9 cellular contexts compared by ENCODE assay signal in genomic region chr1:62784509-62785365, GRCh38. TPM values are rescaled to one million over a fixed set of nuclear protein-coding genes. Genes with fewer than 3 reads are reported as not detected.
A peak's percentile ranks its signal among the peaks of the same experiment; 100 is the strongest.
DNase-seq lines count a peak whose midpoint lies in the region; ATAC-seq and TF ChIP-seq lines count a peak whose summit lies in the region.
"Had no signal": no experiment of that assay in that cellular context is flagged by ENCODE, and none has a peak within 500 bp of the region (broad histone marks: within the 10 kb centered on the region; RNA-seq: fewer than 3 reads in every experiment).

No MANE protein-coding gene starts in this region.

- ATAC-seq in CD4-positive, CD25-positive, alpha-beta regulatory T cell (ENCODE audit: low read depth in 2 of 2): peak in 1 of 2 donors; percentile 1
- ATAC-seq in GM19025 (IDR thresholded peaks at IDR 0.05; ENCODE audit: low read depth, unreplicated experiment): peak; percentile 17
- ATAC-seq in HG03159 (IDR thresholded peaks at IDR 0.05; ENCODE audit: unreplicated experiment): peak; percentile 21

- H2AFZ ChIP-seq in SK-N-SH (ENCODE audit: low read depth): peak overlapping the region; percentile 99

- H3K4me1 Mint-ChIP-seq in CD4-positive, CD25-positive, alpha-beta regulatory T cell: peaks cover 4 to 18% (median 14%) of the 10 kb centered on the region in 4 donors

- H3K9me2 ChIP-seq in SK-N-SH: no peaks in the 10 kb centered on the region

- POLR2A ChIA-PET in SK-N-SH (lab: Yijun Ruan, JAX): no interaction called here

- TF ChIP-seq CTCF in SK-N-SH (IDR thresholded peaks at IDR 0.05): no peak

- peaks cover 9% of the 10 kb centered on the region for H3K27me3 Mint-ChIP-seq in CD4-positive, CD25-positive, alpha-beta regulatory T cell

- no peaks in the 10 kb centered on the region for H3K36me3 Mint-ChIP-seq in CD4-positive, CD25-positive, alpha-beta regulatory T cell
- H3K36me3 Mint-ChIP-seq: natural killer cell treated with Interleukin-12 subunit alpha and Interleukin-12 subunit beta and Interleukin-15 and Interleukin-18, amount 100 ng/mL, for 72 hours had no signal

- TF ChIP-seq EP300 in SK-N-SH (IDR thresholded peaks at IDR 0.05; ENCODE audit: borderline replicate concordance in 1 of 2, low read depth in 1 of 2, low read length in 1 of 2): no peak

- DNase-seq in CD4-positive, CD25-positive, alpha-beta regulatory T cell: peak in 2 of 3 donors; percentile 4 to 12
- DNase-seq in SK-N-SH (peak; percentile 49), glomerular endothelial cell (ENCODE audit: extremely low read depth, low read depth, low spot score) (peak; percentile 20), skeletal muscle cell (ENCODE audit: low read depth) (no peak), NCI-H1436 (lab: John Stamatoyannopoulos, UW) (no peak), AG08396 (ENCODE audit: low spot score) (no peak)

- peak overlapping the region; percentile 81 for H3K9ac ChIP-seq in SK-N-SH

- peak overlapping the region; percentile 97 for H3K4me3 ChIP-seq in CD4-positive, CD25-positive, alpha-beta regulatory T cell (ENCODE audit: low read depth, low read length)
- peak overlapping the region; percentile 73 to 76 for H3K4me3 ChIP-seq in SK-N-SH (ENCODE audit: low read depth in 2 of 2, low read length in 1 of 2)
- H3K4me3 ChIP-seq in skeletal muscle cell (ENCODE audit: low read depth, low read length): peak overlapping the region; percentile 76

- no peak overlapping the region for H3K27ac Mint-ChIP-seq in CD4-positive, CD25-positive, alpha-beta regulatory T cell
- H3K27ac Mint-ChIP-seq: natural killer cell treated with Interleukin-12 subunit alpha and Interleukin-12 subunit beta and Interleukin-15 and Interleukin-18, amount 100 ng/mL, for 72 hours had no signal

- peaks cover 14% of the 10 kb centered on the region for H3K4me1 ChIP-seq in CD4-positive, CD25-positive, alpha-beta regulatory T cell (ENCODE audit: control insufficient read depth, insufficient read depth, low read length, poor library complexity, severe bottlenecking)
- no peaks in the 10 kb centered on the region; a peak in 1 of 4 replicates for H3K4me1 ChIP-seq in SK-N-SH (ENCODE audit: control insufficient read depth in 1 of 2, insufficient read depth in 2 of 2, low read depth in 1 of 2, low read length in 1 of 2)

- WGBS in SK-N-SH (ENCODE audit: low lambda C conversion rate): under 1% methylated on average over 12 of the region's 12 CpGs

- no peaks in the 10 kb centered on the region for H4K20me1 ChIP-seq in SK-N-SH (ENCODE audit: insufficient read depth)

- H3K27me3 ChIP-seq in CD4-positive, CD25-positive, alpha-beta regulatory T cell (ENCODE audit: control insufficient read depth, insufficient read depth, low read length): peaks cover 8% of the 10 kb centered on the region
- no peaks in the 10 kb centered on the region for H3K27me3 ChIP-seq in SK-N-SH (ENCODE audit: insufficient read depth)

- no peaks in the 10 kb centered on the region for H3K9me3 ChIP-seq in CD4-positive, CD25-positive, alpha-beta regulatory T cell (ENCODE audit: control insufficient read depth in 2 of 2, low read length in 2 of 2)
- H3K9me3 ChIP-seq in SK-N-SH: no peaks in the 10 kb centered on the region

- peaks cover 34% of the 10 kb centered on the region for H3K79me2 ChIP-seq in SK-N-SH (ENCODE audit: insufficient read depth)

- peak overlapping the region; percentile 80 for H3K4me2 ChIP-seq in SK-N-SH

- H3F3A ChIP-seq in SK-N-SH (replicated peaks; ENCODE audit: insufficient read depth): peaks cover 3% of the 10 kb centered on the region

- H3K9me3 Mint-ChIP-seq in CD4-positive, CD25-positive, alpha-beta regulatory T cell: no peaks in the 10 kb centered on the region
- H3K9me3 Mint-ChIP-seq: natural killer cell treated with Interleukin-12 subunit alpha and Interleukin-12 subunit beta and Interleukin-15 and Interleukin-18, amount 100 ng/mL, for 72 hours had no signal

- CTCF ChIA-PET in SK-N-SH (lab: Yijun Ruan, JAX): interaction anchor here (0.7 kb wide), 1 partner anchor 9 kb away, joined by 3 read pairs; no protein-coding TSS in a partner anchor

- H3K27ac ChIP-seq in CD4-positive, CD25-positive, alpha-beta regulatory T cell (ENCODE audit: insufficient read depth, low read length, poor library complexity, severe bottlenecking): peak overlapping the region; percentile 90
- H3K27ac ChIP-seq in SK-N-SH (ENCODE audit: low read depth in 2 of 2, low read length in 1 of 2): peak overlapping the region; percentile 84 to 96

- H3K4me3 Mint-ChIP-seq in CD4-positive, CD25-positive, alpha-beta regulatory T cell: no peak overlapping the region
- H3K4me3 Mint-ChIP-seq: natural killer cell treated with Interleukin-12 subunit alpha and Interleukin-12 subunit beta and Interleukin-15 and Interleukin-18, amount 100 ng/mL, for 72 hours had no signal

- no peak for TF ChIP-seq RAD21 in SK-N-SH (IDR thresholded peaks at IDR 0.05; ENCODE audit: low read length)

- H3K36me3 ChIP-seq in CD4-positive, CD25-positive, alpha-beta regulatory T cell (ENCODE audit: control insufficient read depth, insufficient read depth, low read length): no peaks in the 10 kb centered on the region
- no peaks in the 10 kb centered on the region for H3K36me3 ChIP-seq in SK-N-SH (replicated peaks in 1 of 2; ENCODE audit: control insufficient read depth in 1 of 2, insufficient read depth in 2 of 2, low read length in 1 of 2)

TF ChIP-seq in SK-N-SH, 30 proteins besides CTCF, POLR2A, EP300 and RAD21:
- TF ChIP-seq MXI1 (IDR thresholded peaks at IDR 0.05; ENCODE audit: low read depth, low read length) (0 out of 2 replicates have a peak, but pooled peaks have one; percentile 1), RFX5 (IDR thresholded peaks at IDR 0.05; ENCODE audit: low read length) (no peak)

RNA-seq across cellular contexts. Expression of gene ATG4C, which starts 0.8 kb away (rescaled TPM):
- total RNA-seq in CD4-positive, CD25-positive, alpha-beta regulatory T cell: 5.3 TPM
- 10 to 100 TPM; 10.4 to 16.9 (median 14.2) TPM for polyA plus RNA-seq in CD4-positive, CD25-positive, alpha-beta regulatory T cell
- polyA plus RNA-seq in SK-N-SH (2012; rRNA removed): 2.8 and 3.0 TPM in 2 replicates
- polyA plus RNA-seq in SK-N-SH (2012; cell fraction: cytosol; rRNA removed): 4.7 and 5.5 TPM in 2 replicates
- polyA plus RNA-seq in SK-N-SH (2012; cell fraction: nucleus; rRNA removed): 0.66 and 2.4 TPM in 2 replicates
- 4.2 and 27.1 TPM in 2 replicates for total RNA-seq in glomerular endothelial cell

Comparison
In these comparisons a context has a peak if more than half of its experiments do, and no peak if none do; other contexts are left out.
1. DNase-seq: peak in CD4-positive, CD25-positive, alpha-beta regulatory T cell (2 of 3), SK-N-SH (single experiment) and glomerular endothelial cell (single experiment); none in skeletal muscle cell (single experiment), NCI-H1436 (single experiment) and AG08396 (single experiment).
2. Peak in every context shown above with its lines, with median percentiles within 50 percentile points of each other: H3K4me3 ChIP-seq.